ENCODE assay signal across 1 cellular context in genomic region chr22:41285820-41286638, GRCh38.
TF ChIP-seq lines count a peak whose summit lies in the region.

Gene RANGAP1, minus strand, starts transcription at chr22:41286187. Its CDS starts 5,143 bp downstream, at chr22:41281044.

TF ChIP-seq in K562, 482 proteins besides CTCF, POLR2A, EP300 and RAD21 (continued from another document and continues in another):
- no peak for TF ChIP-seq THAP12 (CRISPR knock-in tag; IDR thresholded peaks at IDR 0.05)
- peak; percentile 86 for TF ChIP-seq ZNF263 (CRISPR knock-in tag; IDR thresholded peaks at IDR 0.05; ENCODE audit: borderline replicate concordance)
- 0 out of 2 replicates have a peak, but pooled peaks have one; percentile 14 for TF ChIP-seq ZNF584 (CRISPR knock-in tag; IDR thresholded peaks at IDR 0.05; ENCODE audit: low read depth)
- no peak for TF ChIP-seq ZNF444 (CRISPR knock-in tag; IDR thresholded peaks at IDR 0.05)
- TF ChIP-seq ELF1 (tag; IDR thresholded peaks at IDR 0.05): peak; percentile 93
- no peak for TF ChIP-seq CBFA2T2 (conservative IDR thresholded peaks at IDR 0.05)
- 0 out of 2 replicates have a peak, but pooled peaks have one; percentile 0 for TF ChIP-seq AFF4 (CRISPR knock-in tag; IDR thresholded peaks at IDR 0.05)
- 0 out of 2 replicates have a peak, but pooled peaks have one; percentile 24 for TF ChIP-seq E2F4 (CRISPR knock-in tag; IDR thresholded peaks at IDR 0.05; ENCODE audit: low read depth)
- no peak for TF ChIP-seq ZNF274 (IDR thresholded peaks at IDR 0.05; ENCODE audit: borderline replicate concordance, low read depth, low read length)
- no peak for TF ChIP-seq ZNF707 (CRISPR knock-in tag; conservative IDR thresholded peaks at IDR 0.05)
- no peak for TF ChIP-seq ZNF75A (CRISPR knock-in tag; IDR thresholded peaks at IDR 0.05)
- no peak for TF ChIP-seq TRIM25 (IDR thresholded peaks at IDR 0.05; ENCODE audit: borderline replicate concordance)
- TF ChIP-seq RNF2 (IDR thresholded peaks at IDR 0.05): 0 out of 2 replicates have a peak, but pooled peaks have one; percentile 1
- no peak for TF ChIP-seq ARID3A (IDR thresholded peaks at IDR 0.05; ENCODE audit: borderline replicate concordance, low read depth, low read length)
- no peak for TF ChIP-seq ZBTB9 (CRISPR knock-in tag; IDR thresholded peaks at IDR 0.05)
- no peak for TF ChIP-seq CC2D1A (IDR thresholded peaks at IDR 0.05)
- peak; percentile 30 for TF ChIP-seq POLR2AphosphoS5 (IDR thresholded peaks at IDR 0.05; ENCODE audit: control insufficient read depth, insufficient read depth, low read depth, low read length)
- no peak for TF ChIP-seq SMARCA5 (IDR thresholded peaks at IDR 0.05)
- TF ChIP-seq ZNF57 (CRISPR knock-in tag; IDR thresholded peaks at IDR 0.05): no peak
- peak; percentile 79 for TF ChIP-seq CREB1 (IDR thresholded peaks at IDR 0.05)
- TF ChIP-seq CREB1 (CRISPR knock-in tag; IDR thresholded peaks at IDR 0.05): peak; percentile 73; the same call in 1 of the 2 replicates
- no peak for TF ChIP-seq TSC22D4 (tag; IDR thresholded peaks at IDR 0.05)
- no peak for TF ChIP-seq TBL1XR1 (IDR thresholded peaks at IDR 0.05; ENCODE audit: low read length in 2 of 2)
- no peak for TF ChIP-seq ZNF79 (CRISPR knock-in tag; IDR thresholded peaks at IDR 0.05; ENCODE audit: low read depth)
- TF ChIP-seq HCFC1 (IDR thresholded peaks at IDR 0.05; ENCODE audit: low read depth, low read length): peak; percentile 95
- TF ChIP-seq ZNF717 (CRISPR knock-in tag; IDR thresholded peaks at IDR 0.05): no peak
- TF ChIP-seq SMAD4 (CRISPR knock-in tag; conservative IDR thresholded peaks at IDR 0.05): no peak
- no peak for TF ChIP-seq LCOR (CRISPR knock-in tag; IDR thresholded peaks at IDR 0.05)
- no peak for TF ChIP-seq ETS2 (tag; IDR thresholded peaks at IDR 0.05; ENCODE audit: borderline replicate concordance, poor library complexity, severe bottlenecking)
- no peak for TF ChIP-seq NONO (IDR thresholded peaks at IDR 0.05; ENCODE audit: low read depth in 2 of 2, low read length in 1 of 2)
- TF ChIP-seq HOMEZ (CRISPR knock-in tag; IDR thresholded peaks at IDR 0.05): no peak
- no peak; the same call in 1 of the 2 replicates for TF ChIP-seq FOSL1 (tag; conservative IDR thresholded peaks at IDR 0.05)
- no peak for TF ChIP-seq GTF2A2 (tag; IDR thresholded peaks at IDR 0.05)
- peak; percentile 35 for TF ChIP-seq POU5F1 (IDR thresholded peaks at IDR 0.05; ENCODE audit: borderline replicate concordance, low read depth, low read length, partially characterized antibody)
- no peak for TF ChIP-seq TCFL5 (CRISPR knock-in tag; conservative IDR thresholded peaks at IDR 0.05)
- TF ChIP-seq ZNF561 (CRISPR knock-in tag; conservative IDR thresholded peaks at IDR 0.05): no peak
- TF ChIP-seq PHTF2 (CRISPR knock-in tag; IDR thresholded peaks at IDR 0.05): no peak
- no peak for TF ChIP-seq GTF2B (IDR thresholded peaks at IDR 0.05; ENCODE audit: extremely low read depth, insufficient read length)
- TF ChIP-seq FOXK1 (CRISPR knock-in tag; IDR thresholded peaks at IDR 0.05; ENCODE audit: borderline replicate concordance): no peak
- TF ChIP-seq KDM1A (IDR thresholded peaks at IDR 0.05): no peak
- 0 out of 2 replicates have a peak, but pooled peaks have one; percentile 62 for TF ChIP-seq SRSF3 (IDR thresholded peaks at IDR 0.05; ENCODE audit: insufficient read depth, low read length)
- TF ChIP-seq SMAD1 (IDR thresholded peaks at IDR 0.05; ENCODE audit: low read depth, low read length, partially characterized antibody): no peak
- TF ChIP-seq AFF1 (IDR thresholded peaks at IDR 0.05; ENCODE audit: low read depth in 1 of 2, partially characterized antibody in 2 of 2): peak in 1 of 2 experiments; percentile 98
- TF ChIP-seq ZNF449 (CRISPR knock-in tag; IDR thresholded peaks at IDR 0.05): no peak
